Comparison of ENCODE assay signal across 9 cellular contexts in genomic region chr6:162907876-162908481, GRCh38.
DNase-seq lines count a peak whose midpoint lies in the region; ATAC-seq, FAIRE-seq and TF ChIP-seq lines count a peak whose summit lies in the region.
"Had no signal": no experiment of that assay in that cellular context is flagged by ENCODE, and none has a peak within 500 bp of the region (broad histone marks: within the 10 kb centered on the region; RNA-seq: fewer than 3 reads in every experiment).

No MANE protein-coding gene starts in this region.

- no peak for ATAC-seq in lower lobe of right lung
- ATAC-seq in gastroesophageal sphincter, result no peak
- no peak for ATAC-seq in pancreas

- no peak for TF ChIP-seq POLR2A in gastroesophageal sphincter (IDR thresholded peaks at IDR 0.05)

- 72 to 81% methylated on average over 2 of the region's 2 CpGs for WGBS in gastroesophageal sphincter (ENCODE audit: low coverage in 1 of 2), 2 donors
- 65 to 70% methylated on average over 2 of the region's 2 CpGs for WGBS in pancreas, 2 donors

- H3K4me3 ChIP-seq in lower lobe of right lung, result no peak overlapping the region
- no peak overlapping the region for H3K4me3 ChIP-seq in gastroesophageal sphincter
- no peak overlapping the region for H3K4me3 ChIP-seq in pancreas
- H3K4me3 ChIP-seq in H7 (ENCODE audit: insufficient read depth, low read depth, low read length), result no peak overlapping the region

- no peak for TF ChIP-seq EP300 in gastroesophageal sphincter (IDR thresholded peaks at IDR 0.05)

- intact Hi-C loops in lower lobe of right lung (cut with DNase I) (no loop called here), pancreas (cut with DNase I) (no loop called here)

- no peak for FAIRE-seq in pancreas (lab: Jason Lieb, UNC)

- H3K36me3 ChIP-seq in lower lobe of right lung (no peaks in the 10 kb centered on the region), gastroesophageal sphincter (no peaks in the 10 kb centered on the region), pancreas (no peaks in the 10 kb centered on the region), H7 (replicated peaks; ENCODE audit: control insufficient read depth, insufficient read depth, low read length) (no peaks in the 10 kb centered on the region)

- in situ Hi-C loops in KBM-7 (cut with MboI; ENCODE audit: low pct_unique_long_range_greater_than_20kb, low sequenced_read_pairs), result no loop called here

- DNase-seq in KBM-7 (peak; percentile 53), amniotic epithelial cell (ENCODE audit: low read depth) (peak; percentile 33), lower lobe of right lung (no peak), activated T-cell treated with anti-CD3 and anti-CD28 coated beads for 4 hours (no peak), pancreas (no peak), H7 (no peak)
- DNase-seq: stimulated activated CD4-positive, alpha-beta T cell treated with anti-CD3 and anti-CD28 coated beads, Interleukin-4, amount 100 ng/mL, for 24 hours had no signal

- peak; percentile 35; the same call in 1 of the 3 replicates for TF ChIP-seq CTCF in GM12872 (IDR thresholded peaks at IDR 0.05; ENCODE audit: insufficient read depth, low read depth, low read length)
- TF ChIP-seq CTCF in lower lobe of right lung (IDR thresholded peaks at IDR 0.05), result peak; percentile 38
- TF ChIP-seq CTCF in gastroesophageal sphincter (IDR thresholded peaks at IDR 0.05), result no peak
- TF ChIP-seq CTCF in pancreas (IDR thresholded peaks at IDR 0.05), result peak in 2 of 4 donors; percentile 9 to 20

- H3K9me3 ChIP-seq in lower lobe of right lung, result no peaks in the 10 kb centered on the region
- no peaks in the 10 kb centered on the region for H3K9me3 ChIP-seq in gastroesophageal sphincter
- no peaks in the 10 kb centered on the region for H3K9me3 ChIP-seq in pancreas

- no peak overlapping the region for H3K27ac ChIP-seq in lower lobe of right lung
- no peak overlapping the region for H3K27ac ChIP-seq in gastroesophageal sphincter
- no peak overlapping the region for H3K27ac ChIP-seq in pancreas

- no peaks in the 10 kb centered on the region for H3K27me3 ChIP-seq in lower lobe of right lung (ENCODE audit: low read depth)
- no peaks in the 10 kb centered on the region for H3K27me3 ChIP-seq in gastroesophageal sphincter
- no peaks in the 10 kb centered on the region for H3K27me3 ChIP-seq in pancreas
- H3K27me3 ChIP-seq in H7 (ENCODE audit: control insufficient read depth, insufficient read depth, low read length), result no peaks in the 10 kb centered on the region

- H3K4me1 ChIP-seq in lower lobe of right lung, result no peaks in the 10 kb centered on the region
- no peaks in the 10 kb centered on the region for H3K4me1 ChIP-seq in gastroesophageal sphincter
- H3K4me1 ChIP-seq in pancreas, result no peaks in the 10 kb centered on the region

Comparison
In these comparisons a context has a peak if more than half of its experiments do, and no peak if none do; other contexts are left out.
1. CTCF ChIP-seq: peak in GM12872 (single experiment) and lower lobe of right lung (single experiment); none in gastroesophageal sphincter (0 of 4).
2. DNase-seq: peak in KBM-7 (single experiment) and amniotic epithelial cell (single experiment); none in lower lobe of right lung (single experiment), activated T-cell treated with anti-CD3 and anti-CD28 coated beads for 4 hours (single experiment), pancreas (0 of 6) and H7 (single experiment).